In genomic region chr17:77771145-77771544, GRCh38 we compare ENCODE assay signal across 22 cellular contexts.
"Had no signal": no experiment of that assay in that cellular context is flagged by ENCODE, and none has a peak within 500 bp of the region (broad histone marks: within the 10 kb centered on the region; RNA-seq: fewer than 3 reads in every experiment).

No MANE protein-coding gene starts in this region.

- ATAC-seq: stimulated activated naive CD8-positive, alpha-beta T cell treated with anti-CD3 and anti-CD28 coated beads, Interleukin-15, amount 100 ng/mL, for 72 hours; T-helper 17 cell had no signal

- H3K36me3 Mint-ChIP-seq: activated CD4-positive, alpha-beta memory T cell treated with anti-CD3 and anti-CD28 coated beads for 36 hours; activated naive CD8-positive, alpha-beta T cell treated with anti-CD3 and anti-CD28 coated beads for 36 hours had no signal

- H3K27ac Mint-ChIP-seq: activated CD4-positive, alpha-beta memory T cell treated with anti-CD3 and anti-CD28 coated beads for 36 hours; activated naive CD8-positive, alpha-beta T cell treated with anti-CD3 and anti-CD28 coated beads for 36 hours; dendritic cell treated with granulocyte-macrophage colony-stimulating factor and Interleukin-4, amounts not matched to agents 40 ng/mL and 50 ng/mL, for 4 days; progenitor cell of endocrine pancreas; T-helper 17 cell had no signal

- H3K4me3 ChIP-seq: hepatocyte, left lung, spleen, tibial artery had no signal

- H3K4me3 Mint-ChIP-seq: activated CD4-positive, alpha-beta memory T cell treated with anti-CD3 and anti-CD28 coated beads for 36 hours; activated naive CD8-positive, alpha-beta T cell treated with anti-CD3 and anti-CD28 coated beads for 36 hours; dendritic cell treated with granulocyte-macrophage colony-stimulating factor and Interleukin-4, amounts not matched to agents 40 ng/mL and 50 ng/mL, for 4 days; stimulated activated naive CD8-positive, alpha-beta T cell treated with anti-CD3 and anti-CD28 coated beads, Interleukin-15, amount 100 ng/mL, for 72 hours; T-helper 17 cell had no signal

- H2AFZ ChIP-seq: hepatocyte had no signal

- H3K9me3 Mint-ChIP-seq: activated CD4-positive, alpha-beta memory T cell treated with anti-CD3 and anti-CD28 coated beads for 36 hours; activated naive CD8-positive, alpha-beta T cell treated with anti-CD3 and anti-CD28 coated beads for 36 hours; dendritic cell treated with granulocyte-macrophage colony-stimulating factor and Interleukin-4, amounts not matched to agents 40 ng/mL and 50 ng/mL, for 4 days; stimulated activated naive CD8-positive, alpha-beta T cell treated with anti-CD3 and anti-CD28 coated beads, Interleukin-15, amount 100 ng/mL, for 72 hours had no signal

- H3K9me3 ChIP-seq: left lung, spleen, tibial artery had no signal

- H3K27ac ChIP-seq: foreskin keratinocyte, hepatocyte, left lung, spleen, tibial artery had no signal

- H3K27me3 Mint-ChIP-seq: activated CD4-positive, alpha-beta memory T cell treated with anti-CD3 and anti-CD28 coated beads for 36 hours; activated naive CD8-positive, alpha-beta T cell treated with anti-CD3 and anti-CD28 coated beads for 36 hours; stimulated activated naive CD8-positive, alpha-beta T cell treated with anti-CD3 and anti-CD28 coated beads, Interleukin-15, amount 100 ng/mL, for 72 hours had no signal

- H3K36me3 ChIP-seq: left lung, spleen, tibial artery had no signal

- DNase-seq: activated CD4-positive, alpha-beta memory T cell treated with anti-CD3 and anti-CD28 coated beads for 36 hours; activated CD4-positive, alpha-beta T cell treated with anti-CD3 and anti-CD28 coated beads for 48 hours; activated naive CD4-positive, alpha-beta T cell treated with Interleukin-2 at 50 U/mL for 16 hours; activated naive CD8-positive, alpha-beta T cell treated with anti-CD3 and anti-CD28 coated beads for 36 hours; activated T-cell treated with anti-CD3 and anti-CD28 coated beads, Interleukin-2, amount 50 U/mL, for 48 hours; amniotic stem cell; cerebellar nuclear complex; effector CD8-positive, alpha-beta T cell; glutamatergic neuron; kidney glomerular epithelial cell; left lung; retina; spleen; stimulated activated CD4-positive, alpha-beta T cell treated with anti-CD3 and anti-CD28 coated beads, Interleukin-4, amount 100 ng/mL, for 24 hours; stimulated activated naive CD8-positive, alpha-beta T cell treated with anti-CD3 and anti-CD28 coated beads, Interleukin-15, amount 100 ng/mL, for 72 hours; SW 1271; T-helper 17 cell; tibial artery had no signal

- H3K79me2 ChIP-seq: hepatocyte had no signal

- H3K4me1 ChIP-seq: foreskin keratinocyte, left lung had no signal

- H3K4me2 ChIP-seq: hepatocyte had no signal

- H3K27me3 ChIP-seq: tibial artery had no signal
